In genomic region chr7:83821866-83822265, GRCh38 we compare ENCODE assay signal across 19 cellular contexts.
"Had no signal": no experiment of that assay in that cellular context is flagged by ENCODE, and none has a peak within 500 bp of the region (broad histone marks: within the 10 kb centered on the region; RNA-seq: fewer than 3 reads in every experiment).

No MANE protein-coding gene starts in this region.

- H3K4me3 ChIP-seq: gastrocnemius medialis, heart right ventricle, left ventricle myocardium inferior, lower lobe of right lung, pancreas, suprapubic skin, thyroid gland had no signal

- DNase-seq: gastrocnemius medialis; heart right ventricle; hypothalamus; immature natural killer cell; left cardiac atrium; left ventricle myocardium inferior; lower lobe of right lung; mesenchymal stem cell; midbrain; occipital lobe; pancreas; right cardiac atrium; small intestine; stimulated activated CD4-positive, alpha-beta T cell treated with anti-CD3 and anti-CD28 coated beads, Interleukin-12 subunit alpha, Interleukin-12 subunit beta, amount 100 ng/mL, for 4 hours; stimulated activated CD4-positive, alpha-beta T cell treated with anti-CD3 and anti-CD28 coated beads, Interleukin-4, amount 100 ng/mL, for 1 hour; stimulated activated CD8-positive, alpha-beta memory T cell treated with anti-CD3 and anti-CD28 coated beads, Interleukin-4, amount 100 ng/mL, for 48 hours; stimulated activated naive CD8-positive, alpha-beta T cell treated with anti-CD3 and anti-CD28 coated beads, Interleukin-15, Interleukin-2, amounts not matched to agents 100 U/mL and 50 U/mL, for 24 hours; thyroid gland had no signal

- H3K4me1 ChIP-seq: gastrocnemius medialis, heart right ventricle, left ventricle myocardium inferior, lower lobe of right lung, pancreas, suprapubic skin, thyroid gland had no signal

- H3K27ac ChIP-seq: gastrocnemius medialis, heart right ventricle, left ventricle myocardium inferior, lower lobe of right lung, pancreas, suprapubic skin, thyroid gland had no signal

- H3K27me3 ChIP-seq: gastrocnemius medialis, heart right ventricle, pancreas, suprapubic skin, thyroid gland had no signal

- H3K36me3 ChIP-seq: gastrocnemius medialis, heart right ventricle, left ventricle myocardium inferior, lower lobe of right lung, pancreas, suprapubic skin, thyroid gland had no signal

- H3K9me3 ChIP-seq: gastrocnemius medialis, heart right ventricle, left ventricle myocardium inferior, lower lobe of right lung, suprapubic skin, thyroid gland had no signal
